In genomic region chr12:112012775-112013600, GRCh38 we compare ENCODE assay signal across 8 cellular contexts. TPM values are rescaled to one million over a fixed set of nuclear protein-coding genes. Genes with fewer than 3 reads are reported as not detected.
DNase-seq lines count a peak whose midpoint lies in the region; ATAC-seq, FAIRE-seq and TF ChIP-seq lines count a peak whose summit lies in the region.

Gene ERP29 (plus strand): TSS chr12:112013426. CDS start chr12:112013466, 40 bp downstream.
Gene TMEM116 (minus strand): TSS chr12:112013165. CDS start chr12:112005270, 7,895 bp downstream.

- H3K4me3 ChIP-seq in psoas muscle: peak within 1 kb of the TSS; percentile 75

- H3K9me3 ChIP-seq in psoas muscle: no peaks in the 10 kb centered on the region

- DNase-seq in GM13976 (ENCODE audit: low spot score) (peak; percentile 100), NCI-H146 treated with DMSO at 0.1 percent for 48 hours (lab: John Stamatoyannopoulos, UW; ENCODE audit: unreplicated experiment) (peak; percentile 95), amniotic stem cell (lab: John Stamatoyannopoulos, UW) (peak; percentile 99), left ventricle myocardium superior (peak; percentile 100), psoas muscle (peak; percentile 100), urothelium cell line (ENCODE audit: low spot score) (peak; percentile 99)

- in situ Hi-C loops in GM13976 (cut with MboI; ENCODE audit: low sequenced_read_pairs, unreplicated experiment): no loop called here

- H3K27me3 ChIP-seq in psoas muscle (ENCODE audit: insufficient read depth in 3 of 3, low read length in 2 of 3): no peaks in the 10 kb centered on the region

- H3K27ac ChIP-seq in psoas muscle: peak within 1 kb of the TSS; percentile 98

- H3K36me3 ChIP-seq in psoas muscle (ENCODE audit: insufficient read depth in 1 of 2, low read depth in 1 of 2): peaks cover 3 to 21% of the 10 kb centered on the region in 2 donors

- no peak for FAIRE-seq in urothelium cell line (lab: Jason Lieb, UNC)

- intact Hi-C loops in T-helper 1 cell treated with Interleukin-12 subunit alpha and Interleukin-12 subunit beta and Interleukin-4 antibody, amounts not matched to agents 30 ng/mL and 1 ng/mL, for 36 hours (cut with micrococcal nuclease): loop anchor here (1.0 to 10.0 kb wide), 15 partner anchors 12 to 1611 kb away; partner anchors contain the start of genes ANAPC7, ATXN2, BRAP and MAPKAPK5
- intact Hi-C loops in left ventricle myocardium superior (cut with micrococcal nuclease) (loop anchor here (10.0 kb wide), 1 partner anchor 68 kb away; no protein-coding TSS in a partner anchor), psoas muscle (cut with DNase I) (loop anchor here (5.0 kb wide), 2 partner anchors 66 to 71 kb away; no protein-coding TSS in a partner anchor)

- ATAC-seq in HG02870 (IDR thresholded peaks at IDR 0.05; ENCODE audit: unreplicated experiment) (peak; percentile 67), left ventricle myocardium superior (peak; percentile 93), psoas muscle (peak; percentile 91 to 92 (median 92))

- peaks cover 20% of the 10 kb centered on the region for H3K4me1 ChIP-seq in psoas muscle

- 0 to 1% (median 0%) methylated on average over 57 to 67 of the region's 67 CpGs for WGBS in psoas muscle, 3 donors

- TF ChIP-seq CTCF in GM13976 (IDR thresholded peaks at IDR 0.05; ENCODE audit: borderline replicate concordance, control extremely low read depth, extremely low read depth, insufficient read depth, missing control alignments) (peak; percentile 48), psoas muscle (IDR thresholded peaks at IDR 0.05) (peak; percentile 67)

RNA-seq across cellular contexts. Expression of gene ERP29, which starts in this region (rescaled TPM):
- 111 and 113 TPM in 2 replicates for total RNA-seq in T-helper 1 cell treated with Interleukin-12 subunit alpha and Interleukin-12 subunit beta and Interleukin-4 antibody, amounts not matched to agents 30 ng/mL and 1 ng/mL, for 36 hours
- total RNA-seq in left ventricle myocardium superior (55.0 TPM), psoas muscle (10 to 100 TPM; 15.3 to 24.3 (median 19.6) TPM)
- 10 to 100 TPM; 26.8 to 38.7 (median 32.4) TPM for polyA plus RNA-seq in psoas muscle

RNA-seq across cellular contexts. Expression of gene TMEM116, which starts in this region (rescaled TPM):
- 11.2 and 12.0 TPM in 2 replicates for total RNA-seq in T-helper 1 cell treated with Interleukin-12 subunit alpha and Interleukin-12 subunit beta and Interleukin-4 antibody, amounts not matched to agents 30 ng/mL and 1 ng/mL, for 36 hours
- total RNA-seq in left ventricle myocardium superior (49.3 TPM), psoas muscle (1 to 10 TPM; 3.2 to 7.3 (median 5.8) TPM)
- polyA plus RNA-seq in psoas muscle: 10 to 100 TPM in 1 of 3 donors, 1 to 10 TPM in 2; 3.9 to 12.5 (median 4.7) TPM

Comparison
In these comparisons a context has a peak if more than half of its experiments do, and no peak if none do; other contexts are left out.
1. Peak in every context shown above with its lines: DNase-seq, ATAC-seq, H3K4me3 ChIP-seq and H3K27ac ChIP-seq.